Comparison of ENCODE assay signal across 1 cellular context in the genomic region with DNA sequence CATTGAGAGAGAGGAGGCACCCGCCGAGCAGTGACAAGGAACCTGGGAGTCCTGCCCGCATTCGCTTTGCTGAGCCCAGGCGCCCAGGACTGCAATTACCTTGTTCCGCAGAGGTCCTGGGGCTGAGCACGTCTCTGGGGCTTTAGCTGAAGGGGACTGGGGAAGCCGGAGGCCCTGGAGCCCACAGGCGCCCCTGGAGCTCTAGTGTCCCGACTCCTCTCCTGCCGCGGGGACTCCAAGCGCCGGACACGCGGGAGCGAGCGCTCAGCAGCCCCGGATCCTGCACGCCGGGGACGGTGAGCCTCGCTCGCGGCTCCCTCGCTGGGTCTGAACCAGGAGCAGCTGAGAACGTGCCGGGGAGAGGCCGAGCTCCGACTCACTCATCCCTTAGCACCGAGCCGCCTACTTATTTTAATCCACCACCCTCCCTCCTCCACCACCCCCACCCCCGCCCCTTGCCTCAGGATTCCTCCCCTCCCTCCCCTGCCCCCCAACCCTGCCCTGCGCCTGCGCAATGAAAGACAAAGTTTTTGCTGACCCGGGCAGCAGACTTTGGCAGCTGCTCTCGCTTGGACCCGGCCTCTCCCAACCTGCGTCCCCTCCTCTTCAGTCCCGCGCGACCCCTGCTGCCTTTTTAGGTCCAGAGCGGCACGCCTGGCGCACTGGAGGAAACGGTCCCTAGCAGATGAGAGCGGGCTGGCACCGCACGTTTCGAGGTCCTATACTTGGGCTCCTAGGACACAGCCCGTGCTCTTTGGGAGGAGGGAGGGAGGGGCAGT.
TF ChIP-seq lines count a peak whose summit lies in the region.

A gene (minus strand): TSS at position 382 of the 779 bp plus-strand sequence. CDS start 4,818 bp downstream, outside the sequence.

TF ChIP-seq in HepG2, 621 proteins besides CTCF, POLR2A, EP300 and RAD21 (continued from another document and continues in another):
- no peak for TF ChIP-seq IKZF1 (IDR thresholded peaks at IDR 0.05)
- TF ChIP-seq ETV6 (CRISPR knock-in tag; conservative IDR thresholded peaks at IDR 0.05) = no peak
- no peak for TF ChIP-seq ZNF557 (CRISPR knock-in tag; IDR thresholded peaks at IDR 0.05)
- no peak for TF ChIP-seq PPARG (CRISPR knock-in tag; conservative IDR thresholded peaks at IDR 0.05)
- TF ChIP-seq, protein P1, sequence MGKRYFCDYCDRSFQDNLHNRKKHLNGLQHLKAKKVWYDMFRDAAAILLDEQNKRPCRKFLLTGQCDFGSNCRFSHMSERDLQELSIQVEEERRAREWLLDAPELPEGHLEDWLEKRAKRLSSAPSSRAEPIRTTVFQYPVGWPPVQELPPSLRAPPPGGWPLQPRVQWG (CRISPR knock-in tag; IDR thresholded peaks at IDR 0.05; ENCODE audit: borderline replicate concordance, low read depth) = no peak
- TF ChIP-seq, protein P2, sequence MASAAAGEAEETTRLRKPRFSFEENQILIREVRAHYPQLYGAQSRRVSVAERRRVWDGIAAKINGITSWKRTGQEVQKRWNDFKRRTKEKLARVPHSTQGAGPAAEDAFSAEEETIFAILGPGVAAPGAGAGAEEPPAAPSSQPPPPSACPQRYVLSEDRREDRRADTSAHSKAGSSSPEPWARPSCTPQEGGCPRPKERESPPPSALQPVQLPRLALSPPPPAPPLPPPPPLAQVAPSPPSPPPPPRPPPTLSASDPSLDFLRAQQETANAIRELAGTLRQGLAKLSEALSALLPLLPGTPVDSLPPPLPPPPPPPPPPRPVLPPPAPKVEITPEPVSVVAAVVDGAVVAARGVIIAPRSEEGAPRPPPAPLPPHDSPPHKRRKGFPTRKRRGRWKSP (CRISPR knock-in tag; IDR thresholded peaks at IDR 0.05) = peak; percentile 25; the same call in 1 of the 2 replicates
- peak; percentile 60; the same call in 1 of the 2 replicates for TF ChIP-seq ZNF510 (CRISPR knock-in tag; IDR thresholded peaks at IDR 0.05; ENCODE audit: low read depth)
- TF ChIP-seq SAFB2 (CRISPR knock-in tag; IDR thresholded peaks at IDR 0.05; ENCODE audit: borderline replicate concordance, low read depth) = no peak
- no peak for TF ChIP-seq TMF1 (CRISPR knock-in tag; IDR thresholded peaks at IDR 0.05; ENCODE audit: low read depth)
- 0 out of 2 replicates have a peak, but pooled peaks have one; percentile 12 for TF ChIP-seq ZNF274 (CRISPR knock-in tag; IDR thresholded peaks at IDR 0.05)
- no peak for TF ChIP-seq RBM39 (IDR thresholded peaks at IDR 0.05; ENCODE audit: low read depth, low read length, poor library complexity, severe bottlenecking)
- TF ChIP-seq KDM2A (CRISPR knock-in tag; IDR thresholded peaks at IDR 0.05; ENCODE audit: borderline replicate concordance, low read depth) = peak; percentile 49; the same call in 1 of the 2 replicates
- TF ChIP-seq SAP130 (CRISPR knock-in tag; IDR thresholded peaks at IDR 0.05; ENCODE audit: low read depth) = no peak; the same call in 1 of the 2 replicates
- TF ChIP-seq ZNF101 (CRISPR knock-in tag; IDR thresholded peaks at IDR 0.05; ENCODE audit: borderline replicate concordance, low read depth) = no peak
- TF ChIP-seq ZNF891 (CRISPR knock-in tag; IDR thresholded peaks at IDR 0.05) = peak; percentile 50; the same call in 1 of the 2 replicates
- TF ChIP-seq SYNCRIP (IDR thresholded peaks at IDR 0.05; ENCODE audit: insufficient read depth, low read depth, low read length) = no peak
- no peak for TF ChIP-seq HHEX (CRISPR knock-in tag; IDR thresholded peaks at IDR 0.05)
- TF ChIP-seq ISL2 (CRISPR knock-in tag; IDR thresholded peaks at IDR 0.05) = no peak
- no peak for TF ChIP-seq MEIS1 (CRISPR knock-in tag; IDR thresholded peaks at IDR 0.05; ENCODE audit: borderline replicate concordance)
- TF ChIP-seq ZSCAN21 (CRISPR knock-in tag; IDR thresholded peaks at IDR 0.05; ENCODE audit: borderline replicate concordance) = peak; percentile 5; the same call in 1 of the 2 replicates
- TF ChIP-seq ZNF230 (CRISPR knock-in tag; IDR thresholded peaks at IDR 0.05) = peak; percentile 6; the same call in 1 of the 2 replicates
- no peak; the same call in 1 of the 2 replicates for TF ChIP-seq ZNF546 (CRISPR knock-in tag; conservative IDR thresholded peaks at IDR 0.05)
- TF ChIP-seq ZNF652 (CRISPR knock-in tag; IDR thresholded peaks at IDR 0.05; ENCODE audit: borderline replicate concordance, low read depth) = no peak
- TF ChIP-seq, protein P3, sequence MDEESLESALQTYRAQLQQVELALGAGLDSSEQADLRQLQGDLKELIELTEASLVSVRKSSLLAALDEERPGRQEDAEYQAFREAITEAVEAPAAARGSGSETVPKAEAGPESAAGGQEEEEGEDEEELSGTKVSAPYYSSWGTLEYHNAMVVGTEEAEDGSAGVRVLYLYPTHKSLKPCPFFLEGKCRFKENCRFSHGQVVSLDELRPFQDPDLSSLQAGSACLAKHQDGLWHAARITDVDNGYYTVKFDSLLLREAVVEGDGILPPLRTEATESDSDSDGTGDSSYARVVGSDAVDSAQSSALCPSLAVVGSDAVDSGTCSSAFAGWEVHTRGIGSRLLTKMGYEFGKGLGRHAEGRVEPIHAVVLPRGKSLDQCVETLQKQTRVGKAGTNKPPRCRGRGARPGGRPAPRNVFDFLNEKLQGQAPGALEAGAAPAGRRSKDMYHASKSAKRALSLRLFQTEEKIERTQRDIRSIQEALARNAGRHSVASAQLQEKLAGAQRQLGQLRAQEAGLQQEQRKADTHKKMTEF (CRISPR knock-in tag; IDR thresholded peaks at IDR 0.05) = 0 out of 2 replicates have a peak, but pooled peaks have one; percentile 30
- TF ChIP-seq, protein P4, sequence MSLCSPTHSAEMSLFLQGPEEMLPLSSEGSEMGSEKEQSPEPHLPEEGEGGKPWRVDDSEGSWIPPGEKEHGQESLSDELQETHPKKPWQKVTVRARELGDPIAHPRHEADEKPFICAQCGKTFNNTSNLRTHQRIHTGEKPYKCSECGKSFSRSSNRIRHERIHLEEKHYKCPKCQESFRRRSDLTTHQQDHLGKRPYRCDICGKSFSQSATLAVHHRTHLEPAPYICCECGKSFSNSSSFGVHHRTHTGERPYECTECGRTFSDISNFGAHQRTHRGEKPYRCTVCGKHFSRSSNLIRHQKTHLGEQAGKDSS (CRISPR knock-in tag; IDR thresholded peaks at IDR 0.05; ENCODE audit: borderline replicate concordance, low read depth) = 0 out of 2 replicates have a peak, but pooled peaks have one; percentile 21
- peak; percentile 31; the same call in 1 of the 2 replicates for TF ChIP-seq ZFY (CRISPR knock-in tag; IDR thresholded peaks at IDR 0.05)
- TF ChIP-seq, protein P5, sequence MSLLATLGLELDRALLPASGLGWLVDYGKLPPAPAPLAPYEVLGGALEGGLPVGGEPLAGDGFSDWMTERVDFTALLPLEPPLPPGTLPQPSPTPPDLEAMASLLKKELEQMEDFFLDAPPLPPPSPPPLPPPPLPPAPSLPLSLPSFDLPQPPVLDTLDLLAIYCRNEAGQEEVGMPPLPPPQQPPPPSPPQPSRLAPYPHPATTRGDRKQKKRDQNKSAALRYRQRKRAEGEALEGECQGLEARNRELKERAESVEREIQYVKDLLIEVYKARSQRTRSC (CRISPR knock-in tag; IDR thresholded peaks at IDR 0.05; ENCODE audit: low read depth) = no peak
- TF ChIP-seq KLF6 (CRISPR knock-in tag; IDR thresholded peaks at IDR 0.05) = no peak
- TF ChIP-seq SRSF1 (optimal IDR thresholded peaks at IDR 0.05; ENCODE audit: low read depth, low read length) = peak; percentile 60
- TF ChIP-seq PAX8 (CRISPR knock-in tag; IDR thresholded peaks at IDR 0.05; ENCODE audit: borderline replicate concordance) = no peak
- no peak for TF ChIP-seq ZNF850 (CRISPR knock-in tag; conservative IDR thresholded peaks at IDR 0.05)
- TF ChIP-seq ZNF747 (CRISPR knock-in tag; IDR thresholded peaks at IDR 0.05; ENCODE audit: borderline replicate concordance) = no peak
- no peak for TF ChIP-seq SSRP1 (CRISPR knock-in tag; IDR thresholded peaks at IDR 0.05)
- TF ChIP-seq, protein P6, sequence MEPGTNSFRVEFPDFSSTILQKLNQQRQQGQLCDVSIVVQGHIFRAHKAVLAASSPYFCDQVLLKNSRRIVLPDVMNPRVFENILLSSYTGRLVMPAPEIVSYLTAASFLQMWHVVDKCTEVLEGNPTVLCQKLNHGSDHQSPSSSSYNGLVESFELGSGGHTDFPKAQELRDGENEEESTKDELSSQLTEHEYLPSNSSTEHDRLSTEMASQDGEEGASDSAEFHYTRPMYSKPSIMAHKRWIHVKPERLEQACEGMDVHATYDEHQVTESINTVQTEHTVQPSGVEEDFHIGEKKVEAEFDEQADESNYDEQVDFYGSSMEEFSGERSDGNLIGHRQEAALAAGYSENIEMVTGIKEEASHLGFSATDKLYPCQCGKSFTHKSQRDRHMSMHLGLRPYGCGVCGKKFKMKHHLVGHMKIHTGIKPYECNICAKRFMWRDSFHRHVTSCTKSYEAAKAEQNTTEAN (CRISPR knock-in tag; conservative IDR thresholded peaks at IDR 0.05) = 0 out of 2 replicates have a peak, but pooled peaks have one; percentile 30
- TF ChIP-seq ARNT (IDR thresholded peaks at IDR 0.05) = no peak
- TF ChIP-seq ZNF790 (CRISPR knock-in tag; IDR thresholded peaks at IDR 0.05; ENCODE audit: borderline replicate concordance) = no peak
- TF ChIP-seq, protein P7, sequence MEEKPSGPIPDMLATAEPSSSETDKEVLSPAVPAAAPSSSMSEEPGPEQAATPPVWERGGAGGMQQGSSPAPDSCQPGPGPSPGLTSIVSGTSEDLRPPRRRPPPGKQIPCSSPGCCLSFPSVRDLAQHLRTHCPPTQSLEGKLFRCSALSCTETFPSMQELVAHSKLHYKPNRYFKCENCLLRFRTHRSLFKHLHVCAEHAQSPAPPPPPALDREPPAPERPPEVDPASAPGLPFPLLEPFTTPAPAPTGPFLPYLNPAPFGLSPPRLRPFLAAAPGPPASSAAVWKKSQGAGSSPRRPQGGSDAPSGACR (CRISPR knock-in tag; IDR thresholded peaks at IDR 0.05) = no peak
- TF ChIP-seq TP53 (CRISPR knock-in tag; conservative IDR thresholded peaks at IDR 0.05) = 0 out of 2 replicates have a peak, but pooled peaks have one; percentile 42
- TF ChIP-seq, protein P8, sequence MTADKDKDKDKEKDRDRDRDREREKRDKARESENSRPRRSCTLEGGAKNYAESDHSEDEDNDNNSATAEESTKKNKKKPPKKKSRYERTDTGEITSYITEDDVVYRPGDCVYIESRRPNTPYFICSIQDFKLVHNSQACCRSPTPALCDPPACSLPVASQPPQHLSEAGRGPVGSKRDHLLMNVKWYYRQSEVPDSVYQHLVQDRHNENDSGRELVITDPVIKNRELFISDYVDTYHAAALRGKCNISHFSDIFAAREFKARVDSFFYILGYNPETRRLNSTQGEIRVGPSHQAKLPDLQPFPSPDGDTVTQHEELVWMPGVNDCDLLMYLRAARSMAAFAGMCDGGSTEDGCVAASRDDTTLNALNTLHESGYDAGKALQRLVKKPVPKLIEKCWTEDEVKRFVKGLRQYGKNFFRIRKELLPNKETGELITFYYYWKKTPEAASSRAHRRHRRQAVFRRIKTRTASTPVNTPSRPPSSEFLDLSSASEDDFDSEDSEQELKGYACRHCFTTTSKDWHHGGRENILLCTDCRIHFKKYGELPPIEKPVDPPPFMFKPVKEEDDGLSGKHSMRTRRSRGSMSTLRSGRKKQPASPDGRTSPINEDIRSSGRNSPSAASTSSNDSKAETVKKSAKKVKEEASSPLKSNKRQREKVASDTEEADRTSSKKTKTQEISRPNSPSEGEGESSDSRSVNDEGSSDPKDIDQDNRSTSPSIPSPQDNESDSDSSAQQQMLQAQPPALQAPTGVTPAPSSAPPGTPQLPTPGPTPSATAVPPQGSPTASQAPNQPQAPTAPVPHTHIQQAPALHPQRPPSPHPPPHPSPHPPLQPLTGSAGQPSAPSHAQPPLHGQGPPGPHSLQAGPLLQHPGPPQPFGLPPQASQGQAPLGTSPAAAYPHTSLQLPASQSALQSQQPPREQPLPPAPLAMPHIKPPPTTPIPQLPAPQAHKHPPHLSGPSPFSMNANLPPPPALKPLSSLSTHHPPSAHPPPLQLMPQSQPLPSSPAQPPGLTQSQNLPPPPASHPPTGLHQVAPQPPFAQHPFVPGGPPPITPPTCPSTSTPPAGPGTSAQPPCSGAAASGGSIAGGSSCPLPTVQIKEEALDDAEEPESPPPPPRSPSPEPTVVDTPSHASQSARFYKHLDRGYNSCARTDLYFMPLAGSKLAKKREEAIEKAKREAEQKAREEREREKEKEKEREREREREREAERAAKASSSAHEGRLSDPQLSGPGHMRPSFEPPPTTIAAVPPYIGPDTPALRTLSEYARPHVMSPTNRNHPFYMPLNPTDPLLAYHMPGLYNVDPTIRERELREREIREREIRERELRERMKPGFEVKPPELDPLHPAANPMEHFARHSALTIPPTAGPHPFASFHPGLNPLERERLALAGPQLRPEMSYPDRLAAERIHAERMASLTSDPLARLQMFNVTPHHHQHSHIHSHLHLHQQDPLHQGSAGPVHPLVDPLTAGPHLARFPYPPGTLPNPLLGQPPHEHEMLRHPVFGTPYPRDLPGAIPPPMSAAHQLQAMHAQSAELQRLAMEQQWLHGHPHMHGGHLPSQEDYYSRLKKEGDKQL (CRISPR knock-in tag; IDR thresholded peaks at IDR 0.05; ENCODE audit: low read depth) = no peak
- no peak for TF ChIP-seq NPAS2 (CRISPR knock-in tag; IDR thresholded peaks at IDR 0.05; ENCODE audit: borderline replicate concordance)
- 0 out of 2 replicates have a peak, but pooled peaks have one; percentile 30 for TF ChIP-seq SALL1 (CRISPR knock-in tag; IDR thresholded peaks at IDR 0.05)
- TF ChIP-seq, protein P9, sequence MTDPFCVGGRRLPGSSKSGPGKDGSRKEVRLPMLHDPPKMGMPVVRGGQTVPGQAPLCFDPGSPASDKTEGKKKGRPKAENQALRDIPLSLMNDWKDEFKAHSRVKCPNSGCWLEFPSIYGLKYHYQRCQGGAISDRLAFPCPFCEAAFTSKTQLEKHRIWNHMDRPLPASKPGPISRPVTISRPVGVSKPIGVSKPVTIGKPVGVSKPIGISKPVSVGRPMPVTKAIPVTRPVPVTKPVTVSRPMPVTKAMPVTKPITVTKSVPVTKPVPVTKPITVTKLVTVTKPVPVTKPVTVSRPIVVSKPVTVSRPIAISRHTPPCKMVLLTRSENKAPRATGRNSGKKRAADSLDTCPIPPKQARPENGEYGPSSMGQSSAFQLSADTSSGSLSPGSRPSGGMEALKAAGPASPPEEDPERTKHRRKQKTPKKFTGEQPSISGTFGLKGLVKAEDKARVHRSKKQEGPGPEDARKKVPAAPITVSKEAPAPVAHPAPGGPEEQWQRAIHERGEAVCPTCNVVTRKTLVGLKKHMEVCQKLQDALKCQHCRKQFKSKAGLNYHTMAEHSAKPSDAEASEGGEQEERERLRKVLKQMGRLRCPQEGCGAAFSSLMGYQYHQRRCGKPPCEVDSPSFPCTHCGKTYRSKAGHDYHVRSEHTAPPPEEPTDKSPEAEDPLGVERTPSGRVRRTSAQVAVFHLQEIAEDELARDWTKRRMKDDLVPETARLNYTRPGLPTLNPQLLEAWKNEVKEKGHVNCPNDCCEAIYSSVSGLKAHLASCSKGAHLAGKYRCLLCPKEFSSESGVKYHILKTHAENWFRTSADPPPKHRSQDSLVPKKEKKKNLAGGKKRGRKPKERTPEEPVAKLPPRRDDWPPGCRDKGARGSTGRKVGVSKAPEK (CRISPR knock-in tag; IDR thresholded peaks at IDR 0.05; ENCODE audit: borderline replicate concordance) = no peak
- no peak for TF ChIP-seq SOX13 (IDR thresholded peaks at IDR 0.05)
- TF ChIP-seq SOX13 (CRISPR knock-in tag; conservative IDR thresholded peaks at IDR 0.05 in 1 of 2, IDR thresholded peaks at IDR 0.05 in 1 of 2) = no peak
- TF ChIP-seq NCOR1 (IDR thresholded peaks at IDR 0.05; ENCODE audit: borderline replicate concordance, low read length) = no peak
- TF ChIP-seq ZFP36L2 (CRISPR knock-in tag; IDR thresholded peaks at IDR 0.05) = no peak
